15 cellular contexts compared by ENCODE assay signal in the genomic region with DNA sequence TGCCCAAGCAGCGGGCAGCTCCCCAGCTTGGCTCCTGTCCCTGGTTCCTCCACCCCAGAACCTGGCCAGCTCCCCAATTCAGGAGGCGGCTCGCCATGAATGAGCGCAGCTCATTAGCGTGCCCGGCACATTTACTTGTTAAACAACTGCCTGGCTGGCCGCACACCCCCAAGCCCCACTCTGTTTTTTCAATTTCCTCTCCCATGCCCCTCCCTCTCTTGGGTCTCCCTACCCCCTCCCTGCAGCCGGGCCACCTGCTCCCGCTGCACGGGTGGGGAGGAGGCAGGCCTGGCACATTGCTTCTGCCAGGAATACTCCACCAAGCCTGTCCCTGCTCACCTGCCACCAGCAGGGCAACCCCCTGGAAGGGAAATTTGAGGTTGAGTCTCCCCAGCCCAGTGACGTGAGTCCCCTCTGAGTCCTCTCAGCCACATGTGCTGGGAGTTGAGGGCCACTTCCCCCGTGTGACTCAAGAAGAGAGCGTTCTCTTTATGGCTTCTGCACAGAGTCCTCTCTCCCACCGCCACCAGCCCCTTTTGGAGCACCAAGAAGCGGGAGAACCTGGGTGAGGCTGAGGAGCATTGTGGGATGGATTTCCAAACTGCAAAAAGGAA. TPM values are rescaled to one million over a fixed set of nuclear protein-coding genes. Genes with fewer than 3 reads are reported as not detected.
DNase-seq lines count a peak whose midpoint lies in the region; ATAC-seq and TF ChIP-seq lines count a peak whose summit lies in the region.
"Had no signal": no experiment of that assay in that cellular context is flagged by ENCODE, and none has a peak within 500 bp of the region (broad histone marks: within the 10 kb centered on the region; RNA-seq: fewer than 3 reads in every experiment).

No MANE protein-coding gene starts in this region.

- H3K36me3 ChIP-seq in sigmoid colon = no peaks in the 10 kb centered on the region
- H3K36me3 ChIP-seq: right atrium auricular region had no signal

- no peak for TF ChIP-seq CTCF in sigmoid colon (IDR thresholded peaks at IDR 0.05)

- DNase-seq in COR-L47 (lab: John Stamatoyannopoulos, UW) (peak; percentile 63), NCI-H345 treated with DMSO at 0.1 percent for 48 hours (lab: John Stamatoyannopoulos, UW; ENCODE audit: unreplicated experiment) (peak; percentile 26), cerebellum (ENCODE audit: low spot score) (peak; percentile 57), RKO (ENCODE audit: low spot score) (no peak), sigmoid colon (no peak)
- peak; percentile 82 for DNase-seq in Jurkat, Clone E6-1 (ENCODE audit: low read depth, low spot score)
- DNase-seq: EL; glutamatergic neuron; NCI-H187 treated with DMSO at 0.1 percent for 48 hours; stimulated activated naive CD8-positive, alpha-beta T cell treated with anti-CD3 and anti-CD28 coated beads, Interleukin-15, Interleukin-2, amounts not matched to agents 100 U/mL and 50 U/mL, for 24 hours; T-helper 2 cell had no signal

- intact Hi-C loops in sigmoid colon (cut with DNase I) = no loop called here

- no peak for TF ChIP-seq POLR2A in sigmoid colon (IDR thresholded peaks at IDR 0.05)

- H3K4me1 ChIP-seq in sigmoid colon = peaks cover 0 to 12% (median 10%) of the 10 kb centered on the region in 4 donors

- TF ChIP-seq EP300 in sigmoid colon (IDR thresholded peaks at IDR 0.05) = no peak

- no peak overlapping the region for H3K27ac ChIP-seq in sigmoid colon
- H3K27ac ChIP-seq: right atrium auricular region had no signal

- H3K9me3 ChIP-seq in sigmoid colon = no peaks in the 10 kb centered on the region
- H3K9me3 ChIP-seq: right atrium auricular region had no signal

- peaks cover 19 to 68% (median 30%) of the 10 kb centered on the region in 3 donors for H3K27me3 ChIP-seq in sigmoid colon

- 40 to 44% methylated on average over 15 of the region's 15 CpGs for WGBS in sigmoid colon, 2 donors

- peak overlapping the region; percentile 49 for H3K4me3 ChIP-seq in Jurkat, Clone E6-1 (ENCODE audit: low read length)
- no peak overlapping the region for H3K4me3 ChIP-seq in sigmoid colon
- H3K4me3 ChIP-seq: right atrium auricular region had no signal

- ATAC-seq in GM18867 (IDR thresholded peaks at IDR 0.05; ENCODE audit: unreplicated experiment) (no peak), HG03045 (IDR thresholded peaks at IDR 0.05; ENCODE audit: unreplicated experiment) (no peak)
- ATAC-seq: HCT116; stimulated activated naive CD8-positive, alpha-beta T cell treated with anti-CD3 and anti-CD28 coated beads, Interleukin-15, Interleukin-2, amounts not matched to agents 100 U/mL and 50 U/mL, for 24 hours had no signal

RNA-seq across cellular contexts. Expression of a gene that starts 2.6 kb away (rescaled TPM):
- 68.0 TPM for polyA plus RNA-seq in Jurkat, Clone E6-1 (2012; ENCODE audit: insufficient read depth, insufficient read length)
- total RNA-seq in cerebellum (23.2 TPM), sigmoid colon (1 to 10 TPM in 1 of 4 donors, under 1 TPM in 3; 0.33 to 1.4 (median 0.70) TPM)
- polyA plus RNA-seq in sigmoid colon = under 1 TPM in 2 of 3 donors, not detected in 1; under 0.01 to 0.48 TPM
- total RNA-seq: right atrium auricular region had no signal

Comparison
In these comparisons a context has a peak if more than half of its experiments do, and no peak if none do; other contexts are left out.
1. DNase-seq: peak in COR-L47 (single experiment), Jurkat, Clone E6-1 (single experiment), NCI-H345 treated with DMSO at 0.1 percent for 48 hours (single experiment) and cerebellum (single experiment); none in RKO (single experiment) and sigmoid colon (single experiment).
2. RNA of a gene that starts 2.6 kb away (total RNA-seq): 23.2 TPM in cerebellum (single experiment); 0.33 to 1.4 TPM in sigmoid colon; every median in the first group is over 10 times any median in the second.